14 cellular contexts compared by ENCODE assay signal in genomic region chr12:93895096-93895460, GRCh38.
DNase-seq lines count a peak whose midpoint lies in the region; ATAC-seq and TF ChIP-seq lines count a peak whose summit lies in the region.
"Had no signal": no experiment of that assay in that cellular context is flagged by ENCODE, and none has a peak within 500 bp of the region (broad histone marks: within the 10 kb centered on the region; RNA-seq: fewer than 3 reads in every experiment).

No MANE protein-coding gene starts in this region.

- no peak overlapping the region for H2BK120ac ChIP-seq in neuronal stem cell (ENCODE audit: low read depth, low read length)

- no peak overlapping the region for H3K4me3 Mint-ChIP-seq in activated CD8-positive, alpha-beta T cell treated with anti-CD3 and anti-CD28 coated beads, Interleukin-2, amount 10 ng/mL, durations not matched to agents 7 days and 5 days
- H3K4me3 Mint-ChIP-seq: activated CD4-positive, alpha-beta memory T cell treated with anti-CD3 and anti-CD28 coated beads, Interleukin-2, amount 10 ng/mL, durations not matched to agents 7 days and 5 days; T-cell had no signal

- no peak overlapping the region for H4K8ac ChIP-seq in neuronal stem cell (ENCODE audit: low read depth, low read length)

- H3K23ac ChIP-seq in neuronal stem cell (ENCODE audit: low read depth, low read length, poor library complexity): no peak overlapping the region

- H3K27ac ChIP-seq in heart left ventricle (peak overlapping the region; percentile 79 to 90 (median 86)), neuronal stem cell (replicated peaks; ENCODE audit: low read length) (no peak overlapping the region)

- POLR2A ChIA-PET in activated CD8-positive, alpha-beta T cell treated with anti-CD3 and anti-CD28 coated beads, Interleukin-2, amount 10 ng/mL, durations not matched to agents 7 days and 5 days (lab: Charles Lee): no interaction called here

- CTCF ChIA-PET in activated CD8-positive, alpha-beta T cell treated with anti-CD3 and anti-CD28 coated beads, Interleukin-2, amount 10 ng/mL, durations not matched to agents 7 days and 5 days (lab: Charles Lee): interaction anchor here (1.2 to 1.5 kb wide), 2 partner anchors 10 to 207 kb away, joined by 3 read pairs; no protein-coding TSS in a partner anchor

- H3K36me3 ChIP-seq in heart left ventricle (no peaks in the 10 kb centered on the region), neuronal stem cell (replicated peaks in 1 of 2; ENCODE audit: control insufficient read depth in 2 of 2, insufficient read depth in 2 of 2, low read length in 2 of 2) (no peaks in the 10 kb centered on the region)

- H3K9me3 ChIP-seq in heart left ventricle (no peaks in the 10 kb centered on the region), neuronal stem cell (replicated peaks in 1 of 2; ENCODE audit: control insufficient read depth in 2 of 2, insufficient read depth in 1 of 2, low read depth in 1 of 2, low read length in 2 of 2) (no peaks in the 10 kb centered on the region)

- no peaks in the 10 kb centered on the region for H3K79me1 ChIP-seq in neuronal stem cell (ENCODE audit: low read depth, low read length)

- H3K27ac Mint-ChIP-seq in activated CD8-positive, alpha-beta T cell treated with anti-CD3 and anti-CD28 coated beads, Interleukin-2, amount 10 ng/mL, durations not matched to agents 7 days and 5 days: no peak overlapping the region
- H3K27ac Mint-ChIP-seq: activated CD4-positive, alpha-beta memory T cell treated with anti-CD3 and anti-CD28 coated beads, Interleukin-2, amount 10 ng/mL, durations not matched to agents 7 days and 5 days; T-cell had no signal

- no peak overlapping the region for H2AK5ac ChIP-seq in neuronal stem cell (ENCODE audit: low read depth, low read length)

- ATAC-seq in heart left ventricle: no peak
- no peak for ATAC-seq in left lobe of liver
- no peak for ATAC-seq in GM19023 (IDR thresholded peaks at IDR 0.05; ENCODE audit: unreplicated experiment)
- no peak for ATAC-seq in activated CD8-positive, alpha-beta T cell treated with anti-CD3 and anti-CD28 coated beads, Interleukin-2, amount 10 ng/mL, durations not matched to agents 7 days and 5 days
- ATAC-seq: T-cell had no signal

- peaks cover 10 to 50% (median 36%) of the 10 kb centered on the region in 12 donors for H3K4me1 ChIP-seq in heart left ventricle
- H3K4me1 ChIP-seq in neuronal stem cell (ENCODE audit: control insufficient read depth in 2 of 2, insufficient read depth in 1 of 2, low read depth in 1 of 2, low read length in 2 of 2): peaks cover 10 to 21% of the 10 kb centered on the region in 2 donors

- H3K18ac ChIP-seq in neuronal stem cell (ENCODE audit: low read length): no peak overlapping the region

- 11 to 24% (median 16%) methylated on average over 6 of the region's 6 CpGs for WGBS in heart left ventricle, 4 donors
- no CpG with 5 or more reads among the region's 6 CpGs for WGBS in neuronal stem cell (ENCODE audit: extremely low coverage in 2 of 2, insufficient read length in 2 of 2, insufficient replicate concordance in 1 of 2), 2 donors

- no peak for DNase-seq in heart left ventricle
- DNase-seq in cardiac septum (ENCODE audit: low spot score): no peak
- DNase-seq in fibroblast of mammary gland (ENCODE audit: low read depth): peak; percentile 57
- DNase-seq in neuronal stem cell (ENCODE audit: low spot score): no peak
- no peak for DNase-seq in KG1 (lab: John Stamatoyannopoulos, UW)
- DNase-seq in left lobe of liver (ENCODE audit: low spot score): no peak
- DNase-seq in activated CD8-positive, alpha-beta T cell treated with anti-CD3 and anti-CD28 coated beads, Interleukin-2, amount 10 ng/mL, durations not matched to agents 7 days and 5 days: no peak
- DNase-seq: activated CD4-positive, alpha-beta memory T cell treated with anti-CD3 and anti-CD28 coated beads, Interleukin-2, amount 10 ng/mL, durations not matched to agents 7 days and 5 days; amniotic stem cell; erythroblast; stimulated activated CD4-positive, alpha-beta T cell treated with anti-CD3 and anti-CD28 coated beads, Interleukin-15, amount 100 ng/mL, for 24 hours; stimulated activated naive CD4-positive, alpha-beta T cell; T-cell had no signal

- H3K9ac ChIP-seq in neuronal stem cell (ENCODE audit: low read depth, low read length, poor library complexity): no peak overlapping the region

- H2BK12ac ChIP-seq in neuronal stem cell (ENCODE audit: low read length): no peak overlapping the region

- no peak overlapping the region for H3K4ac ChIP-seq in neuronal stem cell (ENCODE audit: low read length)

- no peak overlapping the region for H4K91ac ChIP-seq in neuronal stem cell (ENCODE audit: low read depth, low read length, poor library complexity)

- peak in 5 of 12 donors; percentile 13 to 26 (median 15) for TF ChIP-seq CTCF in heart left ventricle (IDR thresholded peaks at IDR 0.05)
- TF ChIP-seq CTCF in fibroblast of mammary gland (conservative IDR thresholded peaks at IDR 0.05; ENCODE audit: control insufficient read depth, insufficient read depth, low read depth, low read length): peak; percentile 25

- H3K27me3 ChIP-seq in heart left ventricle (no peaks in the 10 kb centered on the region), neuronal stem cell (ENCODE audit: control insufficient read depth in 3 of 3, insufficient read depth in 3 of 3, low read depth in 1 of 3, low read length in 3 of 3) (no peaks in the 10 kb centered on the region)

- H3K36me3 Mint-ChIP-seq in activated CD8-positive, alpha-beta T cell treated with anti-CD3 and anti-CD28 coated beads, Interleukin-2, amount 10 ng/mL, durations not matched to agents 7 days and 5 days (ENCODE audit: low read depth): no peaks in the 10 kb centered on the region
- H3K36me3 Mint-ChIP-seq: T-cell had no signal

- H3K27me3 Mint-ChIP-seq in activated CD8-positive, alpha-beta T cell treated with anti-CD3 and anti-CD28 coated beads, Interleukin-2, amount 10 ng/mL, durations not matched to agents 7 days and 5 days (ENCODE audit: low read depth): no peaks in the 10 kb centered on the region
- H3K27me3 Mint-ChIP-seq: activated CD4-positive, alpha-beta memory T cell treated with anti-CD3 and anti-CD28 coated beads, Interleukin-2, amount 10 ng/mL, durations not matched to agents 7 days and 5 days; T-cell had no signal

- no peak overlapping the region for H2BK15ac ChIP-seq in neuronal stem cell (ENCODE audit: low read length)

- H3K9me3 Mint-ChIP-seq in activated CD8-positive, alpha-beta T cell treated with anti-CD3 and anti-CD28 coated beads, Interleukin-2, amount 10 ng/mL, durations not matched to agents 7 days and 5 days (ENCODE audit: insufficient read depth): no peaks in the 10 kb centered on the region
- H3K9me3 Mint-ChIP-seq: T-cell had no signal

- no peak overlapping the region for H2BK5ac ChIP-seq in neuronal stem cell (ENCODE audit: low read length)

- intact Hi-C loops in heart left ventricle (cut with DNase I): loop anchor here in 9 of 10 donors (2.0 to 10.0 kb wide), 19 partner anchors 60 to 330 kb away; partner anchors contain the start of genes CRADD (in 3 of the 9) and SOCS2 (in 3 of the 9)
- intact Hi-C loops in cardiac septum (cut with DNase I): loop anchor here (2.0 to 5.0 kb wide), 3 partner anchors 77 to 216 kb away; no protein-coding TSS in a partner anchor

- peaks cover 29% of the 10 kb centered on the region for H3K4me1 Mint-ChIP-seq in activated CD8-positive, alpha-beta T cell treated with anti-CD3 and anti-CD28 coated beads, Interleukin-2, amount 10 ng/mL, durations not matched to agents 7 days and 5 days (ENCODE audit: low read depth)

- TF ChIP-seq POLR2A in heart left ventricle (IDR thresholded peaks at IDR 0.05): no peak

- H3K14ac ChIP-seq in neuronal stem cell (ENCODE audit: low read length): no peak overlapping the region

- H2AFZ ChIP-seq in neuronal stem cell (ENCODE audit: low read length): peak overlapping the region; percentile 21

- H3K4me3 ChIP-seq in heart left ventricle (peak overlapping the region in 8 of 12 donors; percentile 4 to 41 (median 22)), fibroblast of mammary gland (ENCODE audit: control insufficient read depth, low read depth, low read length) (no peak overlapping the region), neuronal stem cell (ENCODE audit: low read length in 2 of 2) (no peak overlapping the region)

- H3K4me2 ChIP-seq in neuronal stem cell (ENCODE audit: insufficient read depth, low read length, poor library complexity, severe bottlenecking): no peak overlapping the region

Comparison
In these comparisons a context has a peak if more than half of its experiments do, and no peak if none do; other contexts are left out.
1. H3K4me3 ChIP-seq: peak in heart left ventricle (8 of 12); none in fibroblast of mammary gland (single experiment) and neuronal stem cell (0 of 2).